ENCODE assay signal across 12 cellular contexts in genomic region chrX:154093965-154094364, GRCh38. TPM values are rescaled to one million over a fixed set of nuclear protein-coding genes. Genes with fewer than 3 reads are reported as not detected.
DNase-seq lines count a peak whose midpoint lies in the region; ATAC-seq, FAIRE-seq and TF ChIP-seq lines count a peak whose summit lies in the region.
"Had no signal": no experiment of that assay in that cellular context is flagged by ENCODE, and none has a peak within 500 bp of the region (broad histone marks: within the 10 kb centered on the region; RNA-seq: fewer than 3 reads in every experiment).

No MANE protein-coding gene starts in this region.

- POLR2A ChIA-PET in HepG2 (lab: Yijun Ruan, JAX), result interaction anchor here (0.7 kb wide), 1 partner anchor 147 kb away, joined by 3 read pairs; no protein-coding TSS in a partner anchor

- no peak overlapping the region for H2AK5ac ChIP-seq in mesenchymal stem cell (ENCODE audit: low read length, severe bottlenecking)

- no peak overlapping the region for H4K91ac ChIP-seq in mesenchymal stem cell (ENCODE audit: low read length)

- BruUV-seq in HepG2 (replicated peaks; lab: Mats Ljungman, UMichigan), result no TSS peak

- peaks cover 0 to 9% of the 10 kb centered on the region in 2 experiments; a peak in 2 of 5 replicates for H3K36me3 ChIP-seq in HepG2 (replicated peaks in 1 of 2; ENCODE audit: control insufficient read depth in 1 of 2, insufficient read depth in 2 of 2, low read length in 2 of 2)
- H3K36me3 ChIP-seq in right lobe of liver, result no peaks in the 10 kb centered on the region
- H3K36me3 ChIP-seq in astrocyte (ENCODE audit: insufficient read depth, low read length), result no peaks in the 10 kb centered on the region
- peaks cover 4 to 14% of the 10 kb centered on the region in 2 experiments for H3K36me3 ChIP-seq in mesenchymal stem cell (ENCODE audit: control insufficient read depth in 1 of 2, insufficient read depth in 2 of 2, low read depth in 1 of 2, low read length in 2 of 2)
- no peaks in the 10 kb centered on the region for H3K36me3 ChIP-seq in prostate gland

- no peaks in the 10 kb centered on the region for H3K79me1 ChIP-seq in mesenchymal stem cell (replicated peaks; ENCODE audit: low read length, poor library complexity, severe bottlenecking)

- H3K79me2 ChIP-seq in HepG2 (ENCODE audit: insufficient read depth, low read length) (peaks cover 67% of the 10 kb centered on the region), astrocyte (ENCODE audit: insufficient read depth, low read length) (peaks cover 73% of the 10 kb centered on the region)

- H3K9me3 Mint-ChIP-seq in astrocyte (ENCODE audit: unreplicated experiment), result no peaks in the 10 kb centered on the region
- H3K9me3 Mint-ChIP-seq: activated naive CD4-positive, alpha-beta T cell treated with anti-CD3 and anti-CD28 coated beads, Interleukin-2, amount 50 U/mL, for 72 hours had no signal

- FAIRE-seq in HepG2 (lab: Jason Lieb, UNC) (no peak), astrocyte (lab: Jason Lieb, UNC) (no peak)

- in situ Hi-C loops in HepG2 (cut with HindIII; ENCODE audit: extremely low pct_ligation_motif_present, low pct_unique_long_range_greater_than_20kb), result no loop called here

- no peak overlapping the region for H3K14ac ChIP-seq in mesenchymal stem cell (ENCODE audit: low read length in 2 of 2)

- no peak for ATAC-seq in HepG2
- no peak for ATAC-seq in right lobe of liver
- no peak for ATAC-seq in GM19455 (IDR thresholded peaks at IDR 0.05; ENCODE audit: unreplicated experiment)
- ATAC-seq: activated naive CD4-positive, alpha-beta T cell treated with anti-CD3 and anti-CD28 coated beads, Interleukin-2, amount 50 U/mL, for 72 hours had no signal

- no peak overlapping the region for H2BK5ac ChIP-seq in mesenchymal stem cell (ENCODE audit: low read depth, low read length, poor library complexity, severe bottlenecking)

- WGBS in HepG2 (ENCODE audit: low lambda C conversion rate), result 83% methylated on average over 3 of the region's 5 CpGs
- WGBS in right lobe of liver (ENCODE audit: insufficient coverage, low coverage, low lambda C conversion rate, missing lambda C conversion rate), result 41% methylated on average over 4 of the region's 5 CpGs
- 69% methylated on average over 1 of the region's 5 CpGs for WGBS in mesenchymal stem cell
- WGBS in prostate gland, result 50% methylated on average over 5 of the region's 5 CpGs

- H3K4me3 Mint-ChIP-seq in astrocyte (ENCODE audit: unreplicated experiment), result peak overlapping the region; percentile 61

- H3K9me3 ChIP-seq in HepG2 (ENCODE audit: low read length) (no peaks in the 10 kb centered on the region), right lobe of liver (no peaks in the 10 kb centered on the region), astrocyte (ENCODE audit: insufficient read depth, low read depth, low read length) (no peaks in the 10 kb centered on the region), mesenchymal stem cell (ENCODE audit: control insufficient read depth, low read length) (no peaks in the 10 kb centered on the region), prostate gland (no peaks in the 10 kb centered on the region)
- H3K9me3 ChIP-seq: upper lobe of left lung had no signal

- H3K36me3 Mint-ChIP-seq in astrocyte (ENCODE audit: low read depth, unreplicated experiment), result no peaks in the 10 kb centered on the region

- peaks cover 28% of the 10 kb centered on the region for H4K20me1 ChIP-seq in HepG2 (ENCODE audit: insufficient read depth, low read length)
- peaks cover 59% of the 10 kb centered on the region for H4K20me1 ChIP-seq in astrocyte (ENCODE audit: insufficient read depth, low read length)

- H3K27me3 Mint-ChIP-seq in astrocyte (ENCODE audit: low read depth, unreplicated experiment), result no peaks in the 10 kb centered on the region

- CTCF ChIA-PET in HepG2 (lab: Yijun Ruan, JAX; ENCODE audit: low intra/inter-chr PET ratio, low total read pairs), result no interaction called here

- H3K4me1 ChIP-seq in HepG2 (ENCODE audit: insufficient read depth, low read length) (peaks cover 46% of the 10 kb centered on the region), right lobe of liver (peaks cover 0 to 14% (median 0%) of the 10 kb centered on the region in 4 donors), astrocyte (ENCODE audit: insufficient read depth, low read length) (peaks cover 19% of the 10 kb centered on the region), mesenchymal stem cell (ENCODE audit: control insufficient read depth, insufficient read depth, low read depth, low read length) (peaks cover 15% of the 10 kb centered on the region), prostate gland (replicated peaks) (no peaks in the 10 kb centered on the region)

- H3K4me3 ChIP-seq in HepG2 (replicated peaks in 1 of 3; ENCODE audit: insufficient read depth in 1 of 3, low read depth in 2 of 3, low read length in 3 of 3) (no peak overlapping the region), right lobe of liver (no peak overlapping the region), astrocyte (ENCODE audit: insufficient read depth, low read depth, low read length) (no peak overlapping the region), mesenchymal stem cell (ENCODE audit: insufficient read depth in 1 of 2, low read depth in 1 of 2, low read length in 2 of 2) (peak overlapping the region in 1 of 2 experiments; percentile 92), prostate gland (no peak overlapping the region)

- no peak overlapping the region for H2BK12ac ChIP-seq in mesenchymal stem cell (ENCODE audit: low read length in 2 of 2)

- no peak for TF ChIP-seq RAD21 in HepG2 (CRISPR knock-in tag; IDR thresholded peaks at IDR 0.05)

- H3K23ac ChIP-seq in mesenchymal stem cell (ENCODE audit: low read length in 2 of 2), result no peak overlapping the region

- TF ChIP-seq POLR2A in HepG2 (IDR thresholded peaks at IDR 0.05; ENCODE audit: insufficient read depth in 1 of 2, low read depth in 2 of 2, low read length in 2 of 2) (no peak), right lobe of liver (IDR thresholded peaks at IDR 0.05) (no peak), prostate gland (IDR thresholded peaks at IDR 0.05) (no peak)

- TF ChIP-seq CTCF in HepG2 (CRISPR knock-in tag; IDR thresholded peaks at IDR 0.05), result no peak
- TF ChIP-seq CTCF in right lobe of liver (IDR thresholded peaks at IDR 0.05), result no peak
- no peak for TF ChIP-seq CTCF in astrocyte (IDR thresholded peaks at IDR 0.05; ENCODE audit: insufficient read depth, low read depth, low read length)
- TF ChIP-seq CTCF in prostate gland (IDR thresholded peaks at IDR 0.05), result no peak

- H3K27ac Mint-ChIP-seq in astrocyte (ENCODE audit: unreplicated experiment), result no peak overlapping the region

- H3K27ac ChIP-seq in HepG2 (ENCODE audit: extremely low read length, insufficient read depth, low read length) (no peak overlapping the region), right lobe of liver (no peak overlapping the region), astrocyte (ENCODE audit: low read depth, low read length) (no peak overlapping the region), mesenchymal stem cell (ENCODE audit: low read length, poor library complexity, severe bottlenecking) (no peak overlapping the region), prostate gland (no peak overlapping the region)

- H2BK15ac ChIP-seq in mesenchymal stem cell (ENCODE audit: low read depth, poor library complexity, severe bottlenecking), result no peak overlapping the region

- H3K9ac ChIP-seq in HepG2 (ENCODE audit: insufficient read depth, low read depth, low read length), result no peak overlapping the region
- no peak overlapping the region for H3K9ac ChIP-seq in astrocyte (ENCODE audit: low read length)
- H3K9ac ChIP-seq in mesenchymal stem cell (ENCODE audit: low read length), result peak overlapping the region; percentile 95

- intact Hi-C loops in HepG2 (cut with micrococcal nuclease; ENCODE audit: unreplicated experiment), result no loop called here
- intact Hi-C loops in right lobe of liver (cut with DNase I), result no loop called here
- intact Hi-C loops in prostate gland (cut with DNase I), result loop anchor here (10.0 kb wide), 1 partner anchor 79 kb away; the partner anchor contains the start of gene IRAK1

- 0 out of 2 replicates have a peak overlapping the region, but pooled peaks have one; percentile 12 for H3K4me2 ChIP-seq in HepG2 (ENCODE audit: low read depth, low read length)
- H3K4me2 ChIP-seq in astrocyte (ENCODE audit: low read length), result peak overlapping the region; percentile 96
- peak overlapping the region; percentile 9 for H3K4me2 ChIP-seq in mesenchymal stem cell (ENCODE audit: low read length, poor library complexity, severe bottlenecking)

- H3K18ac ChIP-seq in mesenchymal stem cell (ENCODE audit: low read depth in 1 of 2, low read length in 2 of 2), result no peak overlapping the region

- H3K27me3 ChIP-seq in HepG2 (ENCODE audit: control insufficient read depth in 1 of 2, insufficient read depth in 2 of 2, low read length in 2 of 2) (no peaks in the 10 kb centered on the region), right lobe of liver (no peaks in the 10 kb centered on the region), astrocyte (ENCODE audit: insufficient read depth, low read length) (no peaks in the 10 kb centered on the region), mesenchymal stem cell (ENCODE audit: control insufficient read depth in 1 of 2, insufficient read depth in 1 of 2, low read length in 2 of 2) (peaks cover 0 to 23% of the 10 kb centered on the region in 2 experiments), prostate gland (replicated peaks; ENCODE audit: insufficient read depth) (no peaks in the 10 kb centered on the region)
- H3K27me3 ChIP-seq: upper lobe of left lung had no signal

- no peak overlapping the region for H2AFZ ChIP-seq in HepG2 (ENCODE audit: low read length)
- H2AFZ ChIP-seq in astrocyte (ENCODE audit: low read depth, low read length), result no peak overlapping the region
- H2AFZ ChIP-seq in mesenchymal stem cell (ENCODE audit: low read depth, low read length), result no peak overlapping the region

- no peak overlapping the region for H2BK120ac ChIP-seq in mesenchymal stem cell (ENCODE audit: low read depth, low read length)

- DNase-seq in HepG2 (ENCODE audit: low spot score) (no peak), right lobe of liver (no peak), astrocyte (ENCODE audit: low read depth) (no peak), mesenchymal stem cell (no peak), NCI-H1694 (lab: John Stamatoyannopoulos, UW) (no peak), prostate gland (ENCODE audit: low spot score) (no peak)
- DNase-seq in stimulated activated CD4-positive, alpha-beta T cell treated with anti-CD3 and anti-CD28 coated beads, Interleukin-15, amount 100 ng/mL, for 24 hours, result no peak
- DNase-seq: NCI-H2029; stimulated activated CD4-positive, alpha-beta T cell treated with anti-CD3 and anti-CD28 coated beads, Interleukin-4, amount 100 ng/mL, for 4 hours; upper lobe of left lung had no signal

- no peak overlapping the region for H4K8ac ChIP-seq in mesenchymal stem cell (ENCODE audit: low read length)

- H3K4me1 Mint-ChIP-seq in astrocyte (ENCODE audit: low read depth, unreplicated experiment), result peaks cover 28% of the 10 kb centered on the region

- no peak overlapping the region for H3K4ac ChIP-seq in mesenchymal stem cell (ENCODE audit: low read depth in 1 of 2, low read length in 2 of 2)

- no peak for TF ChIP-seq EP300 in HepG2 (IDR thresholded peaks at IDR 0.05; ENCODE audit: low read depth in 2 of 2, low read length in 2 of 2)
- TF ChIP-seq EP300 in HepG2 (CRISPR knock-in tag; IDR thresholded peaks at IDR 0.05; ENCODE audit: borderline replicate concordance), result no peak

RNA-seq across cellular contexts. Expression of gene MECP2, which starts 3.6 kb away (rescaled TPM):
- total RNA-seq in HepG2 (2016; rRNA removed; fragmentation: Illumina TruSeq; extraction: Trizol), result 16.4 and 18.1 TPM in 2 replicates
- 12.6 and 12.7 TPM in 2 replicates for total RNA-seq in HepG2 (2016; cell fraction: cytosol; rRNA removed; fragmentation: Illumina TruSeq; extraction: Trizol; ENCODE audit: low read depth)
- total RNA-seq in HepG2 (2016; cell fraction: insoluble cytoplasmic fraction; rRNA removed; fragmentation: Illumina TruSeq; extraction: Trizol), result 15.3 and 17.0 TPM in 2 replicates
- total RNA-seq in HepG2 (2016; cell fraction: membrane; rRNA removed; fragmentation: Illumina TruSeq; extraction: Trizol), result 27.1 and 27.7 TPM in 2 replicates
- 18.4 and 26.4 TPM in 2 replicates for total RNA-seq in HepG2 (2016; cell fraction: nucleus; rRNA removed; fragmentation: Illumina TruSeq; extraction: Trizol)
- polyA plus RNA-seq in HepG2 (2011; rRNA removed), result 7.9 and 8.0 TPM in 2 replicates
- polyA plus RNA-seq in HepG2 (2011; cell fraction: cytosol; rRNA removed), result 4.6 and 4.7 TPM in 2 replicates
- polyA plus RNA-seq in HepG2 (2011; cell fraction: nucleus; rRNA removed), result 19.4 and 22.3 TPM in 2 replicates
- polyA plus RNA-seq in HepG2 (2012), result 8.3 and 9.6 TPM in 2 replicates
- polyA plus RNA-seq in HepG2 (2016; cell fraction: cytosol; fragmentation: Illumina TruSeq; extraction: Trizol; ENCODE audit: low read depth), result 15.2 and 15.6 TPM in 2 replicates
- 11.9 and 15.9 TPM in 2 replicates for polyA plus RNA-seq in HepG2 (2016; cell fraction: insoluble cytoplasmic fraction; fragmentation: Illumina TruSeq; extraction: Trizol; ENCODE audit: low read depth)
- 22.5 and 23.0 TPM in 2 replicates for polyA plus RNA-seq in HepG2 (2016; cell fraction: membrane; fragmentation: Illumina TruSeq; extraction: Trizol; ENCODE audit: low read depth)
- 21.4 and 24.2 TPM in 2 replicates for polyA plus RNA-seq in HepG2 (2016; cell fraction: nucleus; fragmentation: Illumina TruSeq; extraction: Trizol; ENCODE audit: insufficient read depth, low read depth)
- polyA minus RNA-seq in HepG2 (2011; rRNA and poly(A)+ RNA removed; ENCODE audit: low replicate concordance), result 17.0 and 27.8 TPM in 2 replicates
- 3.6 and 5.0 TPM in 2 replicates for polyA minus RNA-seq in HepG2 (2011; cell fraction: cytosol; rRNA and poly(A)+ RNA removed)
- 33.7 and 39.8 TPM in 2 replicates for polyA minus RNA-seq in HepG2 (2011; cell fraction: nucleus; rRNA and poly(A)+ RNA removed)
- total RNA-seq in right lobe of liver, result 10 to 100 TPM; 14.1 to 18.4 (median 16.0) TPM
- total RNA-seq in astrocyte, result 29.2 and 36.2 TPM in 2 replicates
- 19.1 TPM for polyA plus RNA-seq in mesenchymal stem cell (2013, experiment 1 of 2)
- 20.5 TPM for polyA plus RNA-seq in mesenchymal stem cell (2013, experiment 2 of 2)
- 10 to 100 TPM; 54.4 to 85.2 TPM for total RNA-seq in prostate gland

RNA-seq across cellular contexts. Expression of gene OPN1LW, which starts 50.1 kb away (rescaled TPM):
- total RNA-seq in HepG2 (2016; rRNA removed; fragmentation: Illumina TruSeq; extraction: Trizol) (not detected in 2 replicates), right lobe of liver (not detected), astrocyte (not detected in 2 replicates), prostate gland (not detected)
- total RNA-seq in HepG2 (2016; cell fraction: cytosol; rRNA removed; fragmentation: Illumina TruSeq; extraction: Trizol; ENCODE audit: low read depth), result not detected in 2 replicates
- total RNA-seq in HepG2 (2016; cell fraction: insoluble cytoplasmic fraction; rRNA removed; fragmentation: Illumina TruSeq; extraction: Trizol), result not detected in 2 replicates
- not detected in 2 replicates for total RNA-seq in HepG2 (2016; cell fraction: membrane; rRNA removed; fragmentation: Illumina TruSeq; extraction: Trizol)
- total RNA-seq in HepG2 (2016; cell fraction: nucleus; rRNA removed; fragmentation: Illumina TruSeq; extraction: Trizol), result not detected in 2 replicates
- polyA plus RNA-seq in HepG2 (2011; rRNA removed), result not detected in 2 replicates
- polyA plus RNA-seq in HepG2 (2011; cell fraction: cytosol; rRNA removed), result not detected in 2 replicates
- not detected in 2 replicates for polyA plus RNA-seq in HepG2 (2011; cell fraction: nucleus; rRNA removed)
- polyA plus RNA-seq in HepG2 (2012), result not detected in 2 replicates
- polyA plus RNA-seq in HepG2 (2016; cell fraction: cytosol; fragmentation: Illumina TruSeq; extraction: Trizol; ENCODE audit: low read depth), result not detected in 2 replicates
- polyA plus RNA-seq in HepG2 (2016; cell fraction: insoluble cytoplasmic fraction; fragmentation: Illumina TruSeq; extraction: Trizol; ENCODE audit: low read depth), result not detected in 2 replicates
- not detected in 2 replicates for polyA plus RNA-seq in HepG2 (2016; cell fraction: membrane; fragmentation: Illumina TruSeq; extraction: Trizol; ENCODE audit: low read depth)
- not detected in 2 replicates for polyA plus RNA-seq in HepG2 (2016; cell fraction: nucleus; fragmentation: Illumina TruSeq; extraction: Trizol; ENCODE audit: insufficient read depth, low read depth)
- polyA minus RNA-seq in HepG2 (2011; rRNA and poly(A)+ RNA removed; ENCODE audit: low replicate concordance), result not detected in 2 replicates
- polyA minus RNA-seq in HepG2 (2011; cell fraction: cytosol; rRNA and poly(A)+ RNA removed), result not detected in 2 replicates
- not detected in 2 replicates for polyA minus RNA-seq in HepG2 (2011; cell fraction: nucleus; rRNA and poly(A)+ RNA removed)
- polyA plus RNA-seq in mesenchymal stem cell (2013, experiment 1 of 2), result not detected
- not detected for polyA plus RNA-seq in mesenchymal stem cell (2013, experiment 2 of 2)
- total RNA-seq: activated naive CD4-positive, alpha-beta T cell treated with anti-CD3 and anti-CD28 coated beads, Interleukin-2, amount 50 U/mL, for 72 hours; upper lobe of left lung had no signal

Comparison
In these comparisons a context has a peak if more than half of its experiments do, and no peak if none do; other contexts are left out.
1. H3K4me2 ChIP-seq: peak in every context shown above with its lines; median percentile 96 in astrocyte; 12 in HepG2; 9 in mesenchymal stem cell.